10 cellular contexts compared by ENCODE assay signal in the genomic region with DNA sequence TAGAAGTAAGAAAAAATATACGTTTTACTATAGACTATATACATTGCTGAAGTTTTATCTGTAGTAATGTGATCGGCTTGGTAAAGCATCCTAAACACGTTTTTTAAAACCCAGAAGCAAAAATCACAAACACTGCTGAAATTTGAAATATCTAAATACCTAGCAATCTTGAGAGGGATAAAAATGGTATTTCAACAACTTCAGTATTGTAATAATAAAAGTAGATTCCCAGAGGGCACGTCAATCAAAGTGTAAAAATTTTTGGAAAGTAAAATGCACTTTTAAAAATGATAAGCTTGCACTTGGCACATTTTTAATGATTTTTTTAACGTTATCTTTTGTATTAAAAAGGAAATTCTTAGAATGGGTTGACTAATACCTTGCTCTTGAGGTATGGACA. TPM values are rescaled to one million over a fixed set of nuclear protein-coding genes. Genes with fewer than 3 reads are reported as not detected.
DNase-seq lines count a peak whose midpoint lies in the region; ATAC-seq and TF ChIP-seq lines count a peak whose summit lies in the region.
"Had no signal": no experiment of that assay in that cellular context is flagged by ENCODE, and none has a peak within 500 bp of the region (broad histone marks: within the 10 kb centered on the region; RNA-seq: fewer than 3 reads in every experiment).

No MANE protein-coding gene starts in this region.

- H3K9ac ChIP-seq in liver (ENCODE audit: low read depth in 1 of 2, low read length in 2 of 2), result peak overlapping the region; percentile 72 to 93

- no peak for DNase-seq in heart left ventricle
- no peak for DNase-seq in Right ventricle myocardium inferior (ENCODE audit: missing footprints)
- no peak for DNase-seq in type B pancreatic cell (ENCODE audit: extremely low spot score, unreplicated experiment)
- no peak for DNase-seq in OCI-M2 (lab: John Stamatoyannopoulos, UW; ENCODE audit: unreplicated experiment)
- DNase-seq: activated CD8-positive, alpha-beta memory T cell treated with anti-CD3 and anti-CD28 coated beads for 24 hours; stimulated activated CD4-positive, alpha-beta T cell treated with anti-CD3 and anti-CD28 coated beads, Interleukin-12 subunit alpha, Interleukin-12 subunit beta, amount 100 ng/mL, for 4 hours had no signal

- H3K27ac ChIP-seq in heart left ventricle (peak overlapping the region in 7 of 12 donors; percentile 99 to 100 (median 100)), liver (ENCODE audit: low read depth in 1 of 2, low read length in 2 of 2) (peak overlapping the region; percentile 73 to 100)

- no peaks in the 10 kb centered on the region for H3K36me3 Mint-ChIP-seq in activated naive CD8-positive, alpha-beta T cell
- H3K36me3 Mint-ChIP-seq in type B pancreatic cell, result no peaks in the 10 kb centered on the region

- no peaks in the 10 kb centered on the region for H3K36me3 ChIP-seq in heart left ventricle
- H3K36me3 ChIP-seq in liver (ENCODE audit: control insufficient read depth in 4 of 4, insufficient read depth in 3 of 4, low read depth in 1 of 4, low read length in 3 of 4), result no peaks in the 10 kb centered on the region

- peak overlapping the region; percentile 93 for H3K27ac Mint-ChIP-seq in activated naive CD8-positive, alpha-beta T cell
- H3K27ac Mint-ChIP-seq in type B pancreatic cell, result no peak overlapping the region

- H3K9me3 ChIP-seq in heart left ventricle (no peaks in the 10 kb centered on the region), liver (ENCODE audit: control insufficient read depth in 4 of 4, low read length in 3 of 4) (no peaks in the 10 kb centered on the region)

- WGBS in heart left ventricle, 4 donors, result 64 to 79% (median 70%) methylated on average over 5 of the region's 5 CpGs
- 51% methylated on average over 5 of the region's 5 CpGs for WGBS in liver

- intact Hi-C loops in heart left ventricle (cut with DNase I) (loop anchor here in 4 of 10 donors (5.0 to 10.0 kb wide), 3 partner anchors 222 to 308 kb away; a partner anchor contains a TSS), Right ventricle myocardium inferior (cut with DNase I) (no loop called here)

- H3K4me1 ChIP-seq in heart left ventricle, result peaks cover 0 to 25% (median 9%) of the 10 kb centered on the region in 12 donors
- H3K4me1 ChIP-seq in liver (ENCODE audit: control insufficient read depth in 4 of 4, insufficient read depth in 4 of 4, low read length in 3 of 4), result peaks cover 0 to 14% (median under 1%) of the 10 kb centered on the region in 4 donors

- TF ChIP-seq POLR2A in heart left ventricle (IDR thresholded peaks at IDR 0.05), result no peak
- TF ChIP-seq POLR2A in GM18505 (IDR thresholded peaks at IDR 0.05; ENCODE audit: borderline replicate concordance, extremely low read depth, insufficient read depth, insufficient read length), result no peak

- peaks cover 38% of the 10 kb centered on the region for H3K4me1 Mint-ChIP-seq in activated naive CD8-positive, alpha-beta T cell (ENCODE audit: low read depth)
- H3K4me1 Mint-ChIP-seq in type B pancreatic cell (ENCODE audit: unreplicated experiment), result peaks cover 16% of the 10 kb centered on the region

- TF ChIP-seq RAD21 in liver (IDR thresholded peaks at IDR 0.05), result no peak

- no peaks in the 10 kb centered on the region for H3K27me3 Mint-ChIP-seq in activated naive CD8-positive, alpha-beta T cell
- H3K27me3 Mint-ChIP-seq in type B pancreatic cell, result no peaks in the 10 kb centered on the region

- H3K4me3 Mint-ChIP-seq in activated naive CD8-positive, alpha-beta T cell, result peak overlapping the region; percentile 89
- peak overlapping the region; percentile 87 for H3K4me3 Mint-ChIP-seq in type B pancreatic cell

- no peaks in the 10 kb centered on the region for H3K9me3 Mint-ChIP-seq in activated naive CD8-positive, alpha-beta T cell (ENCODE audit: low read depth)
- no peaks in the 10 kb centered on the region for H3K9me3 Mint-ChIP-seq in type B pancreatic cell

- no peak for TF ChIP-seq CTCF in heart left ventricle (IDR thresholded peaks at IDR 0.05)
- TF ChIP-seq CTCF in liver (IDR thresholded peaks at IDR 0.05; ENCODE audit: low read depth, low read length, missing input control), result no peak
- TF ChIP-seq CTCF in type B pancreatic cell (conservative IDR thresholded peaks at IDR 0.05), result no peak

- H3K4me3 ChIP-seq in heart left ventricle (peak overlapping the region in 10 of 12 donors; percentile 79 to 99 (median 88)), liver (ENCODE audit: low read depth in 1 of 3, low read length in 3 of 3) (no peak overlapping the region)

- no peaks in the 10 kb centered on the region for H3K27me3 ChIP-seq in heart left ventricle
- H3K27me3 ChIP-seq in liver (ENCODE audit: control insufficient read depth in 4 of 4, insufficient read depth in 4 of 4, low read length in 3 of 4), result no peaks in the 10 kb centered on the region

- ATAC-seq in heart left ventricle, result no peak
- ATAC-seq in Right ventricle myocardium inferior, result no peak
- ATAC-seq in GM18505 (IDR thresholded peaks at IDR 0.05; ENCODE audit: unreplicated experiment), result no peak
- ATAC-seq in GM21526 (IDR thresholded peaks at IDR 0.05; ENCODE audit: low FRiP score, unreplicated experiment), result no peak

TF ChIP-seq in liver, 16 proteins besides CTCF, POLR2A, EP300 and RAD21:
- no peak for TF ChIP-seq GABPA (IDR thresholded peaks at IDR 0.05 in 1 of 2, conservative IDR thresholded peaks at IDR 0.05 in 1 of 2)
- TF ChIP-seq, protein P1, sequence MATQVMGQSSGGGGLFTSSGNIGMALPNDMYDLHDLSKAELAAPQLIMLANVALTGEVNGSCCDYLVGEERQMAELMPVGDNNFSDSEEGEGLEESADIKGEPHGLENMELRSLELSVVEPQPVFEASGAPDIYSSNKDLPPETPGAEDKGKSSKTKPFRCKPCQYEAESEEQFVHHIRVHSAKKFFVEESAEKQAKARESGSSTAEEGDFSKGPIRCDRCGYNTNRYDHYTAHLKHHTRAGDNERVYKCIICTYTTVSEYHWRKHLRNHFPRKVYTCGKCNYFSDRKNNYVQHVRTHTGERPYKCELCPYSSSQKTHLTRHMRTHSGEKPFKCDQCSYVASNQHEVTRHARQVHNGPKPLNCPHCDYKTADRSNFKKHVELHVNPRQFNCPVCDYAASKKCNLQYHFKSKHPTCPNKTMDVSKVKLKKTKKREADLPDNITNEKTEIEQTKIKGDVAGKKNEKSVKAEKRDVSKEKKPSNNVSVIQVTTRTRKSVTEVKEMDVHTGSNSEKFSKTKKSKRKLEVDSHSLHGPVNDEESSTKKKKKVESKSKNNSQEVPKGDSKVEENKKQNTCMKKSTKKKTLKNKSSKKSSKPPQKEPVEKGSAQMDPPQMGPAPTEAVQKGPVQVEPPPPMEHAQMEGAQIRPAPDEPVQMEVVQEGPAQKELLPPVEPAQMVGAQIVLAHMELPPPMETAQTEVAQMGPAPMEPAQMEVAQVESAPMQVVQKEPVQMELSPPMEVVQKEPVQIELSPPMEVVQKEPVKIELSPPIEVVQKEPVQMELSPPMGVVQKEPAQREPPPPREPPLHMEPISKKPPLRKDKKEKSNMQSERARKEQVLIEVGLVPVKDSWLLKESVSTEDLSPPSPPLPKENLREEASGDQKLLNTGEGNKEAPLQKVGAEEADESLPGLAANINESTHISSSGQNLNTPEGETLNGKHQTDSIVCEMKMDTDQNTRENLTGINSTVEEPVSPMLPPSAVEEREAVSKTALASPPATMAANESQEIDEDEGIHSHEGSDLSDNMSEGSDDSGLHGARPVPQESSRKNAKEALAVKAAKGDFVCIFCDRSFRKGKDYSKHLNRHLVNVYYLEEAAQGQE (IDR thresholded peaks at IDR 0.05), result no peak
- TF ChIP-seq EGR1 (IDR thresholded peaks at IDR 0.05; ENCODE audit: low read depth in 2 of 2), result no peak
- TF ChIP-seq TAF1 (conservative IDR thresholded peaks at IDR 0.05), result no peak
- no peak for TF ChIP-seq YY1 (IDR thresholded peaks at IDR 0.05)
- no peak for TF ChIP-seq SP1 (IDR thresholded peaks at IDR 0.05)
- TF ChIP-seq NR2F2 (IDR thresholded peaks at IDR 0.05), result no peak
- no peak for TF ChIP-seq JUND (IDR thresholded peaks at IDR 0.05)
- TF ChIP-seq HNF4A (conservative IDR thresholded peaks at IDR 0.05), result no peak
- TF ChIP-seq FOXA2 (IDR thresholded peaks at IDR 0.05), result no peak
- TF ChIP-seq, protein P2, sequence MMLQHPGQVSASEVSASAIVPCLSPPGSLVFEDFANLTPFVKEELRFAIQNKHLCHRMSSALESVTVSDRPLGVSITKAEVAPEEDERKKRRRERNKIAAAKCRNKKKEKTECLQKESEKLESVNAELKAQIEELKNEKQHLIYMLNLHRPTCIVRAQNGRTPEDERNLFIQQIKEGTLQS (IDR thresholded peaks at IDR 0.05), result no peak
- TF ChIP-seq, protein P3, sequence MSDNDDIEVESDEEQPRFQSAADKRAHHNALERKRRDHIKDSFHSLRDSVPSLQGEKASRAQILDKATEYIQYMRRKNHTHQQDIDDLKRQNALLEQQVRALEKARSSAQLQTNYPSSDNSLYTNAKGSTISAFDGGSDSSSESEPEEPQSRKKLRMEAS (IDR thresholded peaks at IDR 0.05), result no peak

RNA-seq across cellular contexts. Expression of a gene that starts 1.6 kb away (rescaled TPM):
- total RNA-seq in heart left ventricle (10 to 100 TPM; 11.3 to 30.1 (median 18.0) TPM), Right ventricle myocardium inferior (16.1 TPM), liver (1 to 10 TPM; 3.7 to 5.8 TPM), type B pancreatic cell (ENCODE audit: low replicate concordance) (5.5 and 10.1 TPM in 2 replicates)
- polyA plus RNA-seq in heart left ventricle (10 to 100 TPM in 1 of 2 donors, 1 to 10 TPM in 1; 1.5 to 11.7 TPM), liver (under 1 TPM; 0.32 to 0.99 TPM)

RNA-seq across cellular contexts. Expression of a gene that starts 22.1 kb away (rescaled TPM):
- total RNA-seq in heart left ventricle (10 to 100 TPM in 3 of 9 donors, 1 to 10 TPM in 6; 5.1 to 12.2 (median 8.1) TPM), Right ventricle myocardium inferior (10.6 TPM), liver (1 to 10 TPM; 5.7 to 7.2 TPM), type B pancreatic cell (ENCODE audit: low replicate concordance) (12.6 and 20.7 TPM in 2 replicates)
- polyA plus RNA-seq in heart left ventricle (1 to 10 TPM; 6.3 to 7.8 TPM), liver (1 to 10 TPM; 2.4 to 8.9 TPM)

Comparison
In these comparisons a context has a peak if more than half of its experiments do, and no peak if none do; other contexts are left out.
1. H3K4me3 ChIP-seq: peak in heart left ventricle (10 of 12); none in liver (0 of 3).